Comparison of ENCODE assay signal across 8 cellular contexts in the genomic region with DNA sequence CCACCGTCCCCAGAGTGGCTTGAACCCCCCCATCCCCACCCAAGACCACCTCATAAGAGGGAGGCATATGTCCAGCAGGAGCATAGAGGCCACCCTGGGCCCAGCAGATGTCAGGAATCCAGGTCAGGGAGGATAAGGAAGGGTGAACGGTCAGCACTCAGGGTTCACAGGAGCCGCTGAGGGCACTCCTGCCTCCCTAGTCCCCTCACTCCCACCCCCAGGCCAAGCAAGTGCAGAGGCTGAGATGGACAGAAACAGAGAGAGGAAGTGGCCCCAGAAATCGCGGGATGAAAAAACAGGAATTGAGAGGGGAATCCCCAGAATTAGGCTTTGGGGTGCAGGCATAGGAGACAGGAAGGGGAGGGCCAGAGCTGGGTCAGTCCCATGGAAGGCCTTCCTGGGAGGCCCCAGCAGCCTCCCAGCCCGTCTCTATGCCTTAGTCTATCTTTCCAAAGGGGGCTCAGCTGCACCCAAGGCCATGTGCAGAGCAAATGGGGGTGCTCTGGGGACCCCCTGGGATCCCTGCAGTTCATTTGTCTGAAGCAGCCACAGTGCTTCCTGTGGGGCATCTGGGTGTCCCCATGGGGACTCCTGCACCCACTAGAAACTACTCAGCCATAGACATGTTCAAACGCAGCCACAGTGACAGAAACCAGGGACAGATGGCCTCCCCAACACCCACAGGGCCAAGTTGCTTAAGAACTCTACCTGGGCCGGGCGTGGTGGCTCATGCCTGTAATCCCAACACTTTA. TPM values are rescaled to one million over a fixed set of nuclear protein-coding genes. Genes with fewer than 3 reads are reported as not detected.
DNase-seq lines count a peak whose midpoint lies in the region; ATAC-seq, FAIRE-seq and TF ChIP-seq lines count a peak whose summit lies in the region.

No MANE protein-coding gene starts in this region.

- H3K36me3 ChIP-seq in sigmoid colon: peaks cover 0 to 21% (median 0%) of the 10 kb centered on the region in 4 donors

- FAIRE-seq in GM12892 (lab: Jason Lieb, UNC): peak; percentile 77

- ATAC-seq in GM21619 (IDR thresholded peaks at IDR 0.05; ENCODE audit: unreplicated experiment): peak; percentile 65

- intact Hi-C loops in sigmoid colon (cut with DNase I): loop anchor here (2.0 to 5.0 kb wide), 3 partner anchors 54 to 199 kb away; a partner anchor contains a TSS

- TF ChIP-seq POLR2A in GM12892 (IDR thresholded peaks at IDR 0.05; ENCODE audit: low read depth, low read length): no peak
- TF ChIP-seq POLR2A in sigmoid colon (IDR thresholded peaks at IDR 0.05): no peak

- DNase-seq in GM12892 (ENCODE audit: insufficient read length) (no peak), NCI-H69 (lab: John Stamatoyannopoulos, UW) (peak; percentile 5), endothelial cell (ENCODE audit: low spot score) (no peak), sigmoid colon (no peak), occipital lobe (lab: John Stamatoyannopoulos, UW) (no peak), AG20443 (ENCODE audit: low spot score) (no peak), retina (no peak)

- no peaks in the 10 kb centered on the region for H3K9me3 Mint-ChIP-seq in endothelial cell (ENCODE audit: unreplicated experiment)

- TF ChIP-seq CTCF in endothelial cell (IDR thresholded peaks at IDR 0.05; ENCODE audit: unreplicated experiment) (no peak), sigmoid colon (IDR thresholded peaks at IDR 0.05) (no peak)

- peaks cover 0 to 32% (median 13%) of the 10 kb centered on the region in 3 donors for H3K27me3 ChIP-seq in sigmoid colon

- 57 to 68% methylated on average over 9 of the region's 9 CpGs for WGBS in sigmoid colon, 2 donors

- no peak for TF ChIP-seq EP300 in sigmoid colon (IDR thresholded peaks at IDR 0.05)

- peaks cover 18% of the 10 kb centered on the region for H3K36me3 Mint-ChIP-seq in endothelial cell (ENCODE audit: low read depth, unreplicated experiment)

- H3K4me1 Mint-ChIP-seq in endothelial cell (ENCODE audit: unreplicated experiment): peaks cover 43% of the 10 kb centered on the region

- H3K4me3 ChIP-seq in sigmoid colon: peak overlapping the region in 2 of 4 donors; percentile 68 to 86

- peaks cover 9% of the 10 kb centered on the region for H3K27me3 Mint-ChIP-seq in endothelial cell (ENCODE audit: unreplicated experiment)

- peak overlapping the region; percentile 62 to 88 (median 82) for H3K27ac ChIP-seq in sigmoid colon

- H3K4me1 ChIP-seq in sigmoid colon: peaks cover 0 to 35% (median 32%) of the 10 kb centered on the region in 4 donors

- peak overlapping the region; percentile 87 for H3K4me3 Mint-ChIP-seq in endothelial cell (ENCODE audit: unreplicated experiment)

- peak overlapping the region; percentile 80 for H3K27ac Mint-ChIP-seq in endothelial cell (ENCODE audit: unreplicated experiment)

- H3K9me3 ChIP-seq in sigmoid colon: no peaks in the 10 kb centered on the region

RNA-seq across cellular contexts. Expression of a gene that starts 1.7 kb away (rescaled TPM):
- polyA plus RNA-seq in GM12892 (2012; ENCODE audit: missing spikeins): 18.7 TPM
- total RNA-seq in endothelial cell (ENCODE audit: unreplicated experiment) (268 TPM), sigmoid colon (10 to 100 TPM; 12.5 to 18.8 (median 17.3) TPM), occipital lobe (8.7 TPM)
- 10 to 100 TPM in 2 of 3 donors, 1 to 10 TPM in 1; 8.6 to 15.5 (median 10.2) TPM for polyA plus RNA-seq in sigmoid colon

RNA-seq across cellular contexts. Expression of a gene that starts 26.9 kb away (rescaled TPM):
- not detected for polyA plus RNA-seq in GM12892 (2012; ENCODE audit: missing spikeins)
- total RNA-seq in endothelial cell (ENCODE audit: unreplicated experiment) (2.1 TPM), sigmoid colon (under 1 TPM in 1 of 4 donors, not detected in 3; 0.33 TPM), occipital lobe (not detected)
- not detected for polyA plus RNA-seq in sigmoid colon

RNA-seq across cellular contexts. Expression of a gene that starts 39.9 kb away (rescaled TPM):
- 1.0 TPM for polyA plus RNA-seq in GM12892 (2012; ENCODE audit: missing spikeins)
- total RNA-seq in endothelial cell (ENCODE audit: unreplicated experiment): 8.3 TPM
- 1 to 10 TPM in 3 of 4 donors, under 1 TPM in 1; 0.71 to 3.0 (median 1.6) TPM for total RNA-seq in sigmoid colon
- polyA plus RNA-seq in sigmoid colon: under 1 TPM in 1 of 3 donors, not detected in 2; 0.85 TPM
- 2.7 TPM for total RNA-seq in occipital lobe

RNA-seq across cellular contexts. Expression of a gene that starts 53.8 kb away (rescaled TPM):
- polyA plus RNA-seq in GM12892 (2012; ENCODE audit: missing spikeins): 81.1 TPM
- total RNA-seq in endothelial cell (ENCODE audit: unreplicated experiment) (38.0 TPM), sigmoid colon (10 to 100 TPM; 24.1 to 53.6 (median 37.3) TPM), occipital lobe (37.0 TPM)
- 10 to 100 TPM; 40.2 to 57.4 (median 48.6) TPM for polyA plus RNA-seq in sigmoid colon

RNA-seq across cellular contexts. Expression of a gene that starts 56.3 kb away (rescaled TPM):
- 4.1 TPM for polyA plus RNA-seq in GM12892 (2012; ENCODE audit: missing spikeins)
- 13.1 TPM for total RNA-seq in endothelial cell (ENCODE audit: unreplicated experiment)
- 10 to 100 TPM; 17.6 to 32.7 (median 22.2) TPM for total RNA-seq in sigmoid colon
- polyA plus RNA-seq in sigmoid colon: 10 to 100 TPM in 2 of 3 donors, 1 to 10 TPM in 1; 9.6 to 15.0 (median 11.6) TPM
- 26.4 TPM for total RNA-seq in occipital lobe

Comparison
In these comparisons a context has a peak if more than half of its experiments do, and no peak if none do; other contexts are left out.
1. RNA of a gene that starts 1.7 kb away (total RNA-seq): 268 TPM in endothelial cell (single experiment); 12.5 to 18.8 TPM in sigmoid colon and 8.7 TPM in occipital lobe (single experiment); every median in the first group is over 10 times any median in the second.